27 cellular contexts compared by ENCODE assay signal in genomic region chr2:45089554-45090261, GRCh38.
"Had no signal": no experiment of that assay in that cellular context is flagged by ENCODE, and none has a peak within 500 bp of the region (broad histone marks: within the 10 kb centered on the region; RNA-seq: fewer than 3 reads in every experiment).

No MANE protein-coding gene starts in this region.

- H3K36me3 ChIP-seq: left lung, pancreas, prostate gland, stomach, thyroid gland, transverse colon, upper lobe of left lung, vagina had no signal

- H3K27ac ChIP-seq: left lung, pancreas, prostate gland, skin epidermis, stomach, testis, thyroid gland, transverse colon, upper lobe of left lung, vagina had no signal

- H3K27me3 ChIP-seq: pancreas, testis, thyroid gland, transverse colon, upper lobe of left lung, vagina had no signal

- H3K4me3 ChIP-seq: left lung, lung, pancreas, prostate gland, skin epidermis, stomach, testis, thyroid gland, transverse colon, upper lobe of left lung, vagina had no signal

- DNase-seq: immature natural killer cell; kidney; left colon; left lung; mesendoderm; naive B cell; natural killer cell; nucleus accumbens; pancreas; posterior cingulate gyrus; retina; right cardiac atrium; stimulated activated CD4-positive, alpha-beta T cell treated with anti-CD3 and anti-CD28 coated beads, Interleukin-12 subunit alpha, Interleukin-12 subunit beta, amount 100 ng/mL, for 4 hours; stimulated activated CD4-positive, alpha-beta T cell treated with anti-CD3 and anti-CD28 coated beads, Interleukin-15, amount 100 ng/mL, for 24 hours; stimulated activated CD4-positive, alpha-beta T cell treated with anti-CD3 and anti-CD28 coated beads, Interleukin-2, amount 100 ng/mL, for 24 hours; stimulated activated CD4-positive, alpha-beta T cell treated with anti-CD3 and anti-CD28 coated beads, Interleukin-4, amount 100 ng/mL, for 1 hour; stimulated activated naive B cell treated with anti-CD40 and anti-IgM and Interleukin-4, amounts not matched to agents 10 μg/mL and 1 μg/mL and 100 μg/mL, for 72 hours; stimulated activated naive CD8-positive, alpha-beta T cell treated with anti-CD3 and anti-CD28 coated beads, Interleukin-15, Interleukin-2, amounts not matched to agents 100 U/mL and 50 U/mL, for 24 hours; stomach; testis; thyroid gland; transverse colon; upper lobe of left lung had no signal

- H3K4me1 ChIP-seq: left lung, pancreas, prostate gland, stomach, testis, thyroid gland, transverse colon, upper lobe of left lung, vagina had no signal

- H3K9me3 ChIP-seq: left lung, pancreas, prostate gland, stomach, testis, thyroid gland, transverse colon, upper lobe of left lung, vagina had no signal
